ENCODE assay signal across 8 cellular contexts in the genomic region with DNA sequence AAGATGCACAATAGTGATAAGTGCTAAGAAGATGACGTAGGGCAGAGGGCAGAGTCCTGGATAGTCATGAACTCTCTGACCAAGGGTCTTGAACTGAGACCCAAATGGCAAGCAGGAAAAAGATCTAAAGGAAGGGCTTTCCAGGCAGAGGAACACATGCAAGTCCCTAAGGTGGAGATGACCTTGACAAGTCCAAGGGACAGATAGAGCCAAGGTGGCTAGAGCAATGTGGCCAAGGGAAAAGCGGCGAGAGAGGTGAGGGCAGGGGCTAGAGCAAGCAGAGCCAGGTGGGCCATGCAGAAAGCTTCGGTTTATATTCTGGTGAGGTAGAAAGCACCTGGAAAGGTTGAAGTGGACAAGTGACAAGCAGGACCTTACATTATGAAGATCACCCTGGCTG.
"Had no signal": no experiment of that assay in that cellular context is flagged by ENCODE, and none has a peak within 500 bp of the region (broad histone marks: within the 10 kb centered on the region; RNA-seq: fewer than 3 reads in every experiment).

No MANE protein-coding gene starts in this region.

- ATAC-seq: GM12878 had no signal

- DNase-seq: GDM1, GF-D8 had no signal

- FAIRE-seq: G401.6, GM12878, GM12891, GM12892, GM18507, GM19239 had no signal

- H3K4me3 ChIP-seq: GM12878 had no signal
